14 cellular contexts compared by ENCODE assay signal in genomic region chr2:226256237-226256636, GRCh38.
A peak's percentile ranks its signal among the peaks of the same experiment; 100 is the strongest.
DNase-seq lines count a peak whose midpoint lies in the region; ATAC-seq and TF ChIP-seq lines count a peak whose summit lies in the region.
"Had no signal": no experiment of that assay in that cellular context is flagged by ENCODE, and none has a peak within 500 bp of the region (broad histone marks: within the 10 kb centered on the region; RNA-seq: fewer than 3 reads in every experiment).

No MANE protein-coding gene starts in this region.

- peak overlapping the region; percentile 43 for H3K27ac ChIP-seq in GM23248
- H3K27ac ChIP-seq in RWPE2 (ENCODE audit: poor library complexity, severe bottlenecking): peak overlapping the region; percentile 19
- H3K27ac ChIP-seq: breast epithelium, neutrophil, tibial nerve had no signal

- ATAC-seq in RWPE2 (ENCODE audit: low read depth): peak; percentile 51; the same call in 2 of the 3 replicates
- ATAC-seq in GM18519 (IDR thresholded peaks at IDR 0.05; ENCODE audit: low FRiP score, unreplicated experiment): no peak
- no peak for ATAC-seq in GM19035 (IDR thresholded peaks at IDR 0.05; ENCODE audit: unreplicated experiment)
- ATAC-seq in GM19397 (IDR thresholded peaks at IDR 0.05; ENCODE audit: unreplicated experiment): no peak

- H3K79me2 ChIP-seq in GM23248 (ENCODE audit: insufficient read depth): no peaks in the 10 kb centered on the region

- no peak overlapping the region for H2AFZ ChIP-seq in GM23248

- in situ Hi-C loops in GM23248 (cut with MboI): no loop called here

- H3K4me3 ChIP-seq in GM23248 (no peak overlapping the region), RWPE2 (ENCODE audit: severe bottlenecking) (no peak overlapping the region), foreskin fibroblast (ENCODE audit: low read depth in 1 of 2, low read length in 2 of 2) (no peak overlapping the region)
- H3K4me3 ChIP-seq: breast epithelium, tibial nerve had no signal

- H3K36me3 ChIP-seq in GM23248 (ENCODE audit: low read depth) (no peaks in the 10 kb centered on the region), RWPE2 (ENCODE audit: low read depth) (no peaks in the 10 kb centered on the region)
- H3K36me3 ChIP-seq: breast epithelium, neutrophil, tibial nerve had no signal

- H3F3A ChIP-seq in GM23248 (ENCODE audit: insufficient read depth): peaks cover 16% of the 10 kb centered on the region; the same call in 1 of the 2 replicates

- H3K9ac ChIP-seq in GM23248: no peak overlapping the region

- no peaks in the 10 kb centered on the region for H4K20me1 ChIP-seq in GM23248 (ENCODE audit: insufficient read depth)

- H3K9me3 ChIP-seq in GM23248 (ENCODE audit: low read depth) (no peaks in the 10 kb centered on the region), RWPE2 (ENCODE audit: severe bottlenecking) (no peaks in the 10 kb centered on the region)
- H3K9me3 ChIP-seq: breast epithelium, neutrophil, tibial nerve had no signal

- TF ChIP-seq CTCF in RWPE2 (IDR thresholded peaks at IDR 0.05; ENCODE audit: poor library complexity, severe bottlenecking) (no peak), foreskin fibroblast (IDR thresholded peaks at IDR 0.05; ENCODE audit: low read depth, low read length) (no peak)

- H3K9me2 ChIP-seq in GM23248 (ENCODE audit: insufficient read depth): no peaks in the 10 kb centered on the region

- DNase-seq in A172 (ENCODE audit: low spot score) (peak; percentile 41), GM23248 (peak; percentile 83), RWPE2 (ENCODE audit: low spot score) (no peak), foreskin fibroblast (peak; percentile 74 to 81), NOMO-1 treated with DMSO at 0.1 percent for 48 hours (lab: John Stamatoyannopoulos, UW; ENCODE audit: unreplicated experiment) (no peak)
- DNase-seq: AML-193, DMS79 treated with DMSO at 0.1 percent for 48 hours, T-helper 9 cell had no signal

- 11 to 18% methylated on average over 2 of the region's 2 CpGs for WGBS in GM23248 (ENCODE audit: low coverage in 1 of 2, low lambda C conversion rate in 2 of 2, missing lambda C conversion rate in 2 of 2), 2 experiments

- H3K27me3 ChIP-seq in GM23248 (replicated peaks; ENCODE audit: insufficient read depth) (no peaks in the 10 kb centered on the region), RWPE2 (ENCODE audit: insufficient read depth, poor library complexity, severe bottlenecking) (no peaks in the 10 kb centered on the region)
- H3K27me3 ChIP-seq: breast epithelium, neutrophil, tibial nerve had no signal

- H3K4me2 ChIP-seq in GM23248 (ENCODE audit: unreplicated experiment): no peak overlapping the region

- peaks cover 10% of the 10 kb centered on the region for H3K4me1 ChIP-seq in GM23248 (ENCODE audit: insufficient read depth)
- H3K4me1 ChIP-seq in RWPE2 (ENCODE audit: insufficient read depth, poor library complexity, severe bottlenecking): no peaks in the 10 kb centered on the region
- H3K4me1 ChIP-seq: breast epithelium, tibial nerve had no signal

Comparison
In these comparisons a context has a peak if more than half of its experiments do, and no peak if none do; other contexts are left out.
1. DNase-seq: peak in A172 (single experiment), GM23248 (single experiment) and foreskin fibroblast (2 of 2); none in RWPE2 (single experiment) and NOMO-1 treated with DMSO at 0.1 percent for 48 hours (single experiment).